Comparison of ENCODE assay signal across 1 cellular context in genomic region chr15:89070197-89071124, GRCh38.
TF ChIP-seq lines count a peak whose summit lies in the region.

No MANE protein-coding gene starts in this region.

TF ChIP-seq in K562, 482 proteins besides CTCF, POLR2A, EP300 and RAD21 (continued from another document and continues in another):
- TF ChIP-seq MBD1 (CRISPR knock-in tag; IDR thresholded peaks at IDR 0.05): no peak
- no peak for TF ChIP-seq JUN (IDR thresholded peaks at IDR 0.05; ENCODE audit: borderline replicate concordance, low read depth, low read length)
- no peak for TF ChIP-seq JUN (CRISPR knock-in tag; IDR thresholded peaks at IDR 0.05; ENCODE audit: borderline replicate concordance)
- TF ChIP-seq E2F8 (IDR thresholded peaks at IDR 0.05; ENCODE audit: low read depth, partially characterized antibody): no peak
- TF ChIP-seq HDAC1 (IDR thresholded peaks at IDR 0.05): no peak
- TF ChIP-seq OTX1 (CRISPR knock-in tag; IDR thresholded peaks at IDR 0.05): no peak
- TF ChIP-seq ZFX (CRISPR knock-in tag; IDR thresholded peaks at IDR 0.05): no peak
- TF ChIP-seq CHD7 (IDR thresholded peaks at IDR 0.05; ENCODE audit: low read depth, low read length): no peak
- TF ChIP-seq PCBP2 (IDR thresholded peaks at IDR 0.05; ENCODE audit: low read depth, low read length, poor library complexity, severe bottlenecking): no peak
- no peak for TF ChIP-seq RBM17 (IDR thresholded peaks at IDR 0.05; ENCODE audit: borderline replicate concordance, low read depth, low read length)
- no peak for TF ChIP-seq EHMT2 (IDR thresholded peaks at IDR 0.05)
- peak; percentile 72 for TF ChIP-seq SMARCE1 (IDR thresholded peaks at IDR 0.05)
- TF ChIP-seq NR2F6 (CRISPR knock-in tag; IDR thresholded peaks at IDR 0.05): no peak
- no peak for TF ChIP-seq YBX1 (IDR thresholded peaks at IDR 0.05)
- TF ChIP-seq ZNF830 (CRISPR knock-in tag; IDR thresholded peaks at IDR 0.05): no peak
- TF ChIP-seq CREBBP (IDR thresholded peaks at IDR 0.05; ENCODE audit: low read depth, low read length): no peak
- no peak for TF ChIP-seq ELK3 (CRISPR knock-in tag; IDR thresholded peaks at IDR 0.05)
- no peak for TF ChIP-seq GMEB1 (CRISPR knock-in tag; IDR thresholded peaks at IDR 0.05)
- TF ChIP-seq MTA2 (IDR thresholded peaks at IDR 0.05; ENCODE audit: low read depth): peak; percentile 33; the same call in 1 of the 2 replicates
- no peak for TF ChIP-seq TCF7L2 (IDR thresholded peaks at IDR 0.05; ENCODE audit: low read depth, low read length)
- no peak for TF ChIP-seq CCAR2 (IDR thresholded peaks at IDR 0.05; ENCODE audit: low read depth, low read length)
- TF ChIP-seq SUPT5H (IDR thresholded peaks at IDR 0.05): no peak
- TF ChIP-seq ZKSCAN8 (CRISPR knock-in tag; IDR thresholded peaks at IDR 0.05): no peak
- TF ChIP-seq POLR3A (IDR thresholded peaks at IDR 0.05; ENCODE audit: borderline replicate concordance, extremely low read depth, insufficient read depth, insufficient read length): no peak
- no peak; the same call in 1 of the 2 replicates for TF ChIP-seq ZBTB17 (CRISPR knock-in tag; IDR thresholded peaks at IDR 0.05)
- TF ChIP-seq RBFOX2 (IDR thresholded peaks at IDR 0.05; ENCODE audit: low read depth, low read length): no peak
- TF ChIP-seq SRSF9 (IDR thresholded peaks at IDR 0.05; ENCODE audit: borderline replicate concordance, low read depth, low read length): no peak
- no peak for TF ChIP-seq MAFK (IDR thresholded peaks at IDR 0.05; ENCODE audit: low read length)
- no peak for TF ChIP-seq SIN3B (IDR thresholded peaks at IDR 0.05; ENCODE audit: low read depth)
- TF ChIP-seq THRAP3 (IDR thresholded peaks at IDR 0.05; ENCODE audit: borderline replicate concordance): no peak
- TF ChIP-seq CREB5 (CRISPR knock-in tag; IDR thresholded peaks at IDR 0.05): no peak
- no peak for TF ChIP-seq ZBTB1 (CRISPR knock-in tag; IDR thresholded peaks at IDR 0.05; ENCODE audit: borderline replicate concordance, low read depth)
- TF ChIP-seq GABPA (tag; conservative IDR thresholded peaks at IDR 0.05; ENCODE audit: low read depth): no peak
- no peak for TF ChIP-seq NKRF (IDR thresholded peaks at IDR 0.05; ENCODE audit: borderline replicate concordance)
- TF ChIP-seq TBL1XR1 (IDR thresholded peaks at IDR 0.05; ENCODE audit: low read length in 2 of 2): no peak
- TF ChIP-seq RNF2 (IDR thresholded peaks at IDR 0.05): no peak
- TF ChIP-seq CBFB (CRISPR knock-in tag; IDR thresholded peaks at IDR 0.05): no peak
- TF ChIP-seq TEAD4 (IDR thresholded peaks at IDR 0.05; ENCODE audit: low read length): peak; percentile 80
- TF ChIP-seq TEAD4 (CRISPR knock-in tag; IDR thresholded peaks at IDR 0.05; ENCODE audit: borderline replicate concordance): no peak
- no peak for TF ChIP-seq ZNF354B (CRISPR knock-in tag; IDR thresholded peaks at IDR 0.05)
- TF ChIP-seq HMBOX1 (IDR thresholded peaks at IDR 0.05): peak; percentile 76
